Comparison of ENCODE assay signal across 8 cellular contexts in the genomic region with DNA sequence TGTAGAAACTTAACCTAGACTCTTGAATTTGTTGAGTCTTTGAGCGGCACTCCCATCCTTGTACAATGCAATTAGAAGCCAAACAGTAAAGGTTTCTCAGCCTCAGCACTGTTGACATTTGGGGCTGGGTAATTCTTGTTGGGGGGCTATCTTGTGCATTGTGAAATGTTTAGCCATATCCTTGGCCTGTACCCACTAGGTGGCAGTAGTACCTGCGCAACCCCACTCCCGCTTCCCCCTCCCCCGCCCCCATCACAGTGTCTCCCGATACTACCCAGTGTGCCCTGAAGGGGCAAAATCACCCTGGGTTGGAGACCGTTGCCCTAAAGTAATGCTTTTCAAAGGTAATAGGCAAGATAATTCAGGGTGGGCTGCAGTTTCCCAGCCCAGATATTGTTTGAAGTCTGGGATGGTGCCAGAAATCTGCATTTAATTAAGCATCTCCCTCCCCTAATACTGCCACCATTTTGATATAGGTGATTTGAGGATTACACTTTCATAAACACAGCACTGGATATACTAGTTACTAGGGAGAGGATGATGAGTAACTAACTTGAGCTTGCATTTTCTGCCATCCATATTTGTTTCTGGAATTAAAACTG. TPM values are rescaled to one million over a fixed set of nuclear protein-coding genes. Genes with fewer than 3 reads are reported as not detected.
A peak's percentile ranks its signal among the peaks of the same experiment; 100 is the strongest.
DNase-seq lines count a peak whose midpoint lies in the region; ATAC-seq, FAIRE-seq and TF ChIP-seq lines count a peak whose summit lies in the region.

No MANE protein-coding gene starts in this region.

- no peaks in the 10 kb centered on the region for H3K9me3 ChIP-seq in CD8-positive, alpha-beta T cell (ENCODE audit: low read length)
- no peaks in the 10 kb centered on the region for H3K9me3 ChIP-seq in esophagus squamous epithelium

- peaks cover 50% of the 10 kb centered on the region for H3K36me3 Mint-ChIP-seq in CD8-positive, alpha-beta T cell
- H3K36me3 Mint-ChIP-seq in neural crest cell (ENCODE audit: low read depth), result peaks cover 3% of the 10 kb centered on the region

- POLR2A ChIA-PET in CD8-positive, alpha-beta T cell (lab: Charles Lee), result interaction anchor here (1.5 to 1.6 kb wide), 2 partner anchors 25 to 57 kb away, joined by 4 to 5 read pairs; no protein-coding TSS in a partner anchor

- ATAC-seq in CD8-positive, alpha-beta T cell, result peak; percentile 56
- ATAC-seq in HG02885 (IDR thresholded peaks at IDR 0.05; ENCODE audit: poor library complexity, unreplicated experiment), result no peak

- peak overlapping the region; percentile 22 for H3K4me3 Mint-ChIP-seq in CD8-positive, alpha-beta T cell
- H3K4me3 Mint-ChIP-seq in neural crest cell, result peak overlapping the region; percentile 83

- TF ChIP-seq POLR2A in esophagus squamous epithelium (IDR thresholded peaks at IDR 0.05), result no peak

- intact Hi-C loops in CD8-positive, alpha-beta T cell (cut with DNase I, micrococcal nuclease), result loop anchor here (1.0 to 10.0 kb wide), 15 partner anchors 27 to 463 kb away; partner anchors contain the start of genes POP5 (in 2 of the 2), RNF10 (in 2 of the 2), UNC119B (in 2 of the 2) and ACADS (in 1 of the 2)
- intact Hi-C loops in esophagus squamous epithelium (cut with DNase I), result no loop called here

- H3K36me3 ChIP-seq in CD8-positive, alpha-beta T cell (ENCODE audit: insufficient read depth, low read length), result peaks cover 16% of the 10 kb centered on the region
- H3K36me3 ChIP-seq in esophagus squamous epithelium, result peaks cover 0 to 49% (median 8%) of the 10 kb centered on the region in 3 donors

- TF ChIP-seq CTCF in CD8-positive, alpha-beta T cell (IDR thresholded peaks at IDR 0.05), result peak; percentile 78
- peak in 5 of 6 experiments; percentile 17 to 62 (median 39) for TF ChIP-seq CTCF in esophagus squamous epithelium (IDR thresholded peaks at IDR 0.05)
- TF ChIP-seq CTCF in neural crest cell (conservative IDR thresholded peaks at IDR 0.05), result peak; percentile 79

- no peak overlapping the region for H3K4me3 ChIP-seq in CD8-positive, alpha-beta T cell (ENCODE audit: low read depth, low read length)
- peak overlapping the region in 2 of 4 donors; percentile 62 to 90 for H3K4me3 ChIP-seq in esophagus squamous epithelium

- FAIRE-seq in HTR-8/SVneo (lab: Jason Lieb, UNC), result no peak

- peak; percentile 50 to 85 (median 76) for DNase-seq in CD8-positive, alpha-beta T cell
- peak; percentile 66 for DNase-seq in HTR-8/SVneo (ENCODE audit: insufficient read length, low spot score)
- DNase-seq in OCI-M1 (lab: John Stamatoyannopoulos, UW), result peak; percentile 75
- peak; percentile 67 for DNase-seq in activated T-cell treated with anti-CD3 and anti-CD28 coated beads, Interleukin-2, amount 50 U/mL, for 1 hour
- DNase-seq in esophagus squamous epithelium (lab: John Stamatoyannopoulos, UW), result peak; percentile 5
- peak; percentile 62 for DNase-seq in neural crest cell (ENCODE audit: low read depth, low spot score)
- DNase-seq in substantia nigra (lab: John Stamatoyannopoulos, UW), result peak in 31 of 49 donors; percentile 0 to 44 (median 20)

- 13 to 25% methylated on average over 2 to 3 of the region's 6 CpGs for WGBS in esophagus squamous epithelium, 2 donors

- peak overlapping the region; percentile 45 for H3K27ac Mint-ChIP-seq in CD8-positive, alpha-beta T cell
- H3K27ac Mint-ChIP-seq in neural crest cell (ENCODE audit: unreplicated experiment), result no peak overlapping the region

- H3K27me3 Mint-ChIP-seq in CD8-positive, alpha-beta T cell (ENCODE audit: low read depth), result no peaks in the 10 kb centered on the region
- no peaks in the 10 kb centered on the region for H3K27me3 Mint-ChIP-seq in neural crest cell (ENCODE audit: low read depth)

- H3K27ac ChIP-seq in CD8-positive, alpha-beta T cell (ENCODE audit: low read depth, low read length), result no peak overlapping the region
- H3K27ac ChIP-seq in esophagus squamous epithelium (peak overlapping the region in 2 of 4 donors; percentile 7 to 21), substantia nigra (ENCODE audit: low read depth, low read length, poor library complexity, severe bottlenecking) (no peak overlapping the region)

- CTCF ChIA-PET in CD8-positive, alpha-beta T cell (lab: Charles Lee), result interaction anchor here (0.8 to 1.7 kb wide), 12 partner anchors 10 to 109 kb away, joined by 3 to 6 read pairs (median 4); partner anchors contain the start of gene SRSF9

- H3K27me3 ChIP-seq in CD8-positive, alpha-beta T cell (ENCODE audit: insufficient read depth, low read length), result no peaks in the 10 kb centered on the region
- H3K27me3 ChIP-seq in esophagus squamous epithelium, result no peaks in the 10 kb centered on the region

- peaks cover 26% of the 10 kb centered on the region for H3K4me1 ChIP-seq in CD8-positive, alpha-beta T cell (ENCODE audit: insufficient read depth, low read length)
- peaks cover 12 to 30% (median 19%) of the 10 kb centered on the region in 3 donors for H3K4me1 ChIP-seq in esophagus squamous epithelium

- peaks cover 32% of the 10 kb centered on the region for H3K4me1 Mint-ChIP-seq in CD8-positive, alpha-beta T cell (ENCODE audit: low read depth)
- peaks cover 35% of the 10 kb centered on the region for H3K4me1 Mint-ChIP-seq in neural crest cell

- no peaks in the 10 kb centered on the region for H3K9me3 Mint-ChIP-seq in CD8-positive, alpha-beta T cell
- no peaks in the 10 kb centered on the region for H3K9me3 Mint-ChIP-seq in neural crest cell

RNA-seq across cellular contexts. Expression of gene COX6A1, which starts 1.8 kb away (rescaled TPM):
- 100 to 1,000 TPM; 118 to 124 TPM for total RNA-seq in CD8-positive, alpha-beta T cell
- total RNA-seq in esophagus squamous epithelium (100 to 1,000 TPM; 515 to 809 (median 685) TPM), neural crest cell (315 and 320 TPM in 2 replicates)

RNA-seq across cellular contexts. Expression of gene TRIAP1, which starts 6.4 kb away (rescaled TPM):
- 10 to 100 TPM; 35.8 to 36.0 TPM for total RNA-seq in CD8-positive, alpha-beta T cell
- 10 to 100 TPM in 3 of 4 donors, 1 to 10 TPM in 1; 7.1 to 39.3 (median 23.3) TPM for total RNA-seq in esophagus squamous epithelium
- 38.0 and 38.1 TPM in 2 replicates for total RNA-seq in neural crest cell

RNA-seq across cellular contexts. Expression of gene GATC, which starts 6.5 kb away (rescaled TPM):
- 10 to 100 TPM; 16.6 to 17.3 TPM for total RNA-seq in CD8-positive, alpha-beta T cell
- total RNA-seq in esophagus squamous epithelium (10 to 100 TPM in 3 of 4 donors, 1 to 10 TPM in 1; 8.1 to 19.8 (median 14.2) TPM), neural crest cell (32.0 and 33.8 TPM in 2 replicates)

RNA-seq across cellular contexts. Expression of gene SRSF9, which starts 29.8 kb away (rescaled TPM):
- total RNA-seq in CD8-positive, alpha-beta T cell, result 100 to 1,000 TPM; 137 to 139 TPM
- total RNA-seq in esophagus squamous epithelium (100 to 1,000 TPM in 1 of 4 donors, 10 to 100 TPM in 3; 85.6 to 128 (median 93.2) TPM), neural crest cell (350 and 361 TPM in 2 replicates)

RNA-seq across cellular contexts. Expression of gene DYNLL1, which starts 56.2 kb away (rescaled TPM):
- total RNA-seq in CD8-positive, alpha-beta T cell, result 10 to 100 TPM; 25.9 to 26.1 TPM
- total RNA-seq in esophagus squamous epithelium (100 to 1,000 TPM; 368 to 605 (median 490) TPM), neural crest cell (375 and 382 TPM in 2 replicates)

Comparison
In these comparisons a context has a peak if more than half of its experiments do, and no peak if none do; other contexts are left out.
1. DNase-seq: peak in every context shown above with its lines; median percentile 76 in CD8-positive, alpha-beta T cell; 75 in OCI-M1; 67 in activated T-cell treated with anti-CD3 and anti-CD28 coated beads, Interleukin-2, amount 50 U/mL, for 1 hour; 66 in HTR-8/SVneo; 62 in neural crest cell; 20 in substantia nigra; 5 in esophagus squamous epithelium.